Comparison of ENCODE assay signal across 1 cellular context in the genomic region with DNA sequence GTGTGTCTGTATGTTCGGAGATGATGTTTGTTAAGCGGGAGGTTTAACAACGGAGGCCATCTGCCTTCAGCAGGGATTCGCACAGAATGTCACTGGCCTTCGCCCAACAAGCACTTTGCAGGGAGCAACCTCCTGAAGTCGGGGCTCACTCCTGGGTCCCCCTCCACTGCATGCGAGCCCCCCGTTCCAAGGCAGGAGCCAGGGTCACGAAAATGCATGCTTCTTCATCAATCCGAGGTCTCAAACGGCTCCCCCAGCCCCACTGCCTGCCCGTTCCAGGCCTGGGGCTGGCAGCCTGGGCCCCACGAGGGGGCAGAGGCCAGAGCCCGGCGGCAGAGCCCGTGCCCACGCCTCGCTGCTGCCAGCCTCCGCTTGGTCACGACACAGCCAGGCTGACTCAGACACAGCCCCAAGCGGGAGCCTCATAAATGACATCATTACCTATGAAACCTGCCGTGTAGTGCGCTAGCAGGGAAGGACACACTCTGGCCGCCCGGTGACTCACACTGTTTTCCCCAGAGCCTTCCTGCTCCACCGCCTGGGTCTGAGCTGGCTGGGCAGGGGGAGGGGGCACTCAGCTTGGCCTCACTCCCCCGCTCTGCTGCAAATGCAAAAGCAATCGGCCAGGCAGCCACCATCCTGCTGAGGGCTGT.
A peak's percentile ranks its signal among the peaks of the same experiment; 100 is the strongest.
TF ChIP-seq lines count a peak whose summit lies in the region.

No MANE protein-coding gene starts in this region.

TF ChIP-seq in HepG2, 621 proteins besides CTCF, POLR2A, EP300 and RAD21 (continued from another document and continues in another):
- TF ChIP-seq, protein P1, sequence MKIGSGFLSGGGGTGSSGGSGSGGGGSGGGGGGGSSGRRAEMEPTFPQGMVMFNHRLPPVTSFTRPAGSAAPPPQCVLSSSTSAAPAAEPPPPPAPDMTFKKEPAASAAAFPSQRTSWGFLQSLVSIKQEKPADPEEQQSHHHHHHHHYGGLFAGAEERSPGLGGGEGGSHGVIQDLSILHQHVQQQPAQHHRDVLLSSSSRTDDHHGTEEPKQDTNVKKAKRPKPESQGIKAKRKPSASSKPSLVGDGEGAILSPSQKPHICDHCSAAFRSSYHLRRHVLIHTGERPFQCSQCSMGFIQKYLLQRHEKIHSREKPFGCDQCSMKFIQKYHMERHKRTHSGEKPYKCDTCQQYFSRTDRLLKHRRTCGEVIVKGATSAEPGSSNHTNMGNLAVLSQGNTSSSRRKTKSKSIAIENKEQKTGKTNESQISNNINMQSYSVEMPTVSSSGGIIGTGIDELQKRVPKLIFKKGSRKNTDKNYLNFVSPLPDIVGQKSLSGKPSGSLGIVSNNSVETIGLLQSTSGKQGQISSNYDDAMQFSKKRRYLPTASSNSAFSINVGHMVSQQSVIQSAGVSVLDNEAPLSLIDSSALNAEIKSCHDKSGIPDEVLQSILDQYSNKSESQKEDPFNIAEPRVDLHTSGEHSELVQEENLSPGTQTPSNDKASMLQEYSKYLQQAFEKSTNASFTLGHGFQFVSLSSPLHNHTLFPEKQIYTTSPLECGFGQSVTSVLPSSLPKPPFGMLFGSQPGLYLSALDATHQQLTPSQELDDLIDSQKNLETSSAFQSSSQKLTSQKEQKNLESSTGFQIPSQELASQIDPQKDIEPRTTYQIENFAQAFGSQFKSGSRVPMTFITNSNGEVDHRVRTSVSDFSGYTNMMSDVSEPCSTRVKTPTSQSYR (CRISPR knock-in tag; IDR thresholded peaks at IDR 0.05; ENCODE audit: borderline replicate concordance), result no peak
- no peak for TF ChIP-seq MIER2 (CRISPR knock-in tag; IDR thresholded peaks at IDR 0.05)
- TF ChIP-seq ETV5 (CRISPR knock-in tag; IDR thresholded peaks at IDR 0.05; ENCODE audit: borderline replicate concordance), result peak; percentile 12; the same call in 1 of the 2 replicates
- TF ChIP-seq, protein P2, sequence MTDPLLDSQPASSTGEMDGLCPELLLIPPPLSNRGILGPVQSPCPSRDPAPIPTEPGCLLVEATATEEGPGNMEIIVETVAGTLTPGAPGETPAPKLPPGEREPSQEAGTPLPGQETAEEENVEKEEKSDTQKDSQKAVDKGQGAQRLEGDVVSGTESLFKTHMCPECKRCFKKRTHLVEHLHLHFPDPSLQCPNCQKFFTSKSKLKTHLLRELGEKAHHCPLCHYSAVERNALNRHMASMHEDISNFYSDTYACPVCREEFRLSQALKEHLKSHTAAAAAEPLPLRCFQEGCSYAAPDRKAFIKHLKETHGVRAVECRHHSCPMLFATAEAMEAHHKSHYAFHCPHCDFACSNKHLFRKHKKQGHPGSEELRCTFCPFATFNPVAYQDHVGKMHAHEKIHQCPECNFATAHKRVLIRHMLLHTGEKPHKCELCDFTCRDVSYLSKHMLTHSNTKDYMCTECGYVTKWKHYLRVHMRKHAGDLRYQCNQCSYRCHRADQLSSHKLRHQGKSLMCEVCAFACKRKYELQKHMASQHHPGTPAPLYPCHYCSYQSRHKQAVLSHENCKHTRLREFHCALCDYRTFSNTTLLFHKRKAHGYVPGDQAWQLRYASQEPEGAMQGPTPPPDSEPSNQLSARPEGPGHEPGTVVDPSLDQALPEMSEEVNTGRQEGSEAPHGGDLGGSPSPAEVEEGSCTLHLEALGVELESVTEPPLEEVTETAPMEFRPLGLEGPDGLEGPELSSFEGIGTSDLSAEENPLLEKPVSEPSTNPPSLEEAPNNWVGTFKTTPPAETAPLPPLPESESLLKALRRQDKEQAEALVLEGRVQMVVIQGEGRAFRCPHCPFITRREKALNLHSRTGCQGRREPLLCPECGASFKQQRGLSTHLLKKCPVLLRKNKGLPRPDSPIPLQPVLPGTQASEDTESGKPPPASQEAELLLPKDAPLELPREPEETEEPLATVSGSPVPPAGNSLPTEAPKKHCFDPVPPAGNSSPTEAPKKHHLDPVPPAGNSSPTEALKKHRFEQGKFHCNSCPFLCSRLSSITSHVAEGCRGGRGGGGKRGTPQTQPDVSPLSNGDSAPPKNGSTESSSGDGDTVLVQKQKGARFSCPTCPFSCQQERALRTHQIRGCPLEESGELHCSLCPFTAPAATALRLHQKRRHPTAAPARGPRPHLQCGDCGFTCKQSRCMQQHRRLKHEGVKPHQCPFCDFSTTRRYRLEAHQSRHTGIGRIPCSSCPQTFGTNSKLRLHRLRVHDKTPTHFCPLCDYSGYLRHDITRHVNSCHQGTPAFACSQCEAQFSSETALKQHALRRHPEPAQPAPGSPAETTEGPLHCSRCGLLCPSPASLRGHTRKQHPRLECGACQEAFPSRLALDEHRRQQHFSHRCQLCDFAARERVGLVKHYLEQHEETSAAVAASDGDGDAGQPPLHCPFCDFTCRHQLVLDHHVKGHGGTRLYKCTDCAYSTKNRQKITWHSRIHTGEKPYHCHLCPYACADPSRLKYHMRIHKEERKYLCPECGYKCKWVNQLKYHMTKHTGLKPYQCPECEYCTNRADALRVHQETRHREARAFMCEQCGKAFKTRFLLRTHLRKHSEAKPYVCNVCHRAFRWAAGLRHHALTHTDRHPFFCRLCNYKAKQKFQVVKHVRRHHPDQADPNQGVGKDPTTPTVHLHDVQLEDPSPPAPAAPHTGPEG (CRISPR knock-in tag; IDR thresholded peaks at IDR 0.05), result no peak
- no peak for TF ChIP-seq ZNF33A (CRISPR knock-in tag; IDR thresholded peaks at IDR 0.05; ENCODE audit: borderline replicate concordance)
- TF ChIP-seq ZNF263 (CRISPR knock-in tag; IDR thresholded peaks at IDR 0.05), result no peak
- TF ChIP-seq ZNF720 (CRISPR knock-in tag; IDR thresholded peaks at IDR 0.05), result no peak
- TF ChIP-seq, protein P3, sequence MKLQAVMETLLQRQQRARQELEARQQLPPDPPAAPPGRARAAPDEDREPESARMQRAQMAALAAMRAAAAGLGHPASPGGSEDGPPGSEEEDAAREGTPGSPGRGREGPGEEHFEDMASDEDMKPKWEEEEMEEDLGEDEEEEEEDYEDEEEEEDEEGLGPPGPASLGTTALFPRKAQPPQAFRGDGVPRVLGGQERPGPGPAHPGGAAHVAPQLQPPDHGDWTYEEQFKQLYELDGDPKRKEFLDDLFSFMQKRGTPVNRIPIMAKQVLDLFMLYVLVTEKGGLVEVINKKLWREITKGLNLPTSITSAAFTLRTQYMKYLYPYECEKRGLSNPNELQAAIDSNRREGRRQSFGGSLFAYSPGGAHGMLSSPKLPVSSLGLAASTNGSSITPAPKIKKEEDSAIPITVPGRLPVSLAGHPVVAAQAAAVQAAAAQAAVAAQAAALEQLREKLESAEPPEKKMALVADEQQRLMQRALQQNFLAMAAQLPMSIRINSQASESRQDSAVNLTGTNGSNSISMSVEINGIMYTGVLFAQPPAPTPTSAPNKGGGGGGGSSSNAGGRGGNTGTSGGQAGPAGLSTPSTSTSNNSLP (IDR thresholded peaks at IDR 0.05; ENCODE audit: low read depth, low read length), result no peak
- no peak for TF ChIP-seq ZFAT (CRISPR knock-in tag; conservative IDR thresholded peaks at IDR 0.05)
- no peak for TF ChIP-seq JUNB (CRISPR knock-in tag; IDR thresholded peaks at IDR 0.05; ENCODE audit: borderline replicate concordance)
- TF ChIP-seq, protein P4, sequence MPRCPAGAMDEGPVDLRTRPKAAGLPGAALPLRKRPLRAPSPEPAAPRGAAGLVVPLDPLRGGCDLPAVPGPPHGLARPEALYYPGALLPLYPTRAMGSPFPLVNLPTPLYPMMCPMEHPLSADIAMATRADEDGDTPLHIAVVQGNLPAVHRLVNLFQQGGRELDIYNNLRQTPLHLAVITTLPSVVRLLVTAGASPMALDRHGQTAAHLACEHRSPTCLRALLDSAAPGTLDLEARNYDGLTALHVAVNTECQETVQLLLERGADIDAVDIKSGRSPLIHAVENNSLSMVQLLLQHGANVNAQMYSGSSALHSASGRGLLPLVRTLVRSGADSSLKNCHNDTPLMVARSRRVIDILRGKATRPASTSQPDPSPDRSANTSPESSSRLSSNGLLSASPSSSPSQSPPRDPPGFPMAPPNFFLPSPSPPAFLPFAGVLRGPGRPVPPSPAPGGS (CRISPR knock-in tag; IDR thresholded peaks at IDR 0.05), result no peak
- TF ChIP-seq, protein P5, sequence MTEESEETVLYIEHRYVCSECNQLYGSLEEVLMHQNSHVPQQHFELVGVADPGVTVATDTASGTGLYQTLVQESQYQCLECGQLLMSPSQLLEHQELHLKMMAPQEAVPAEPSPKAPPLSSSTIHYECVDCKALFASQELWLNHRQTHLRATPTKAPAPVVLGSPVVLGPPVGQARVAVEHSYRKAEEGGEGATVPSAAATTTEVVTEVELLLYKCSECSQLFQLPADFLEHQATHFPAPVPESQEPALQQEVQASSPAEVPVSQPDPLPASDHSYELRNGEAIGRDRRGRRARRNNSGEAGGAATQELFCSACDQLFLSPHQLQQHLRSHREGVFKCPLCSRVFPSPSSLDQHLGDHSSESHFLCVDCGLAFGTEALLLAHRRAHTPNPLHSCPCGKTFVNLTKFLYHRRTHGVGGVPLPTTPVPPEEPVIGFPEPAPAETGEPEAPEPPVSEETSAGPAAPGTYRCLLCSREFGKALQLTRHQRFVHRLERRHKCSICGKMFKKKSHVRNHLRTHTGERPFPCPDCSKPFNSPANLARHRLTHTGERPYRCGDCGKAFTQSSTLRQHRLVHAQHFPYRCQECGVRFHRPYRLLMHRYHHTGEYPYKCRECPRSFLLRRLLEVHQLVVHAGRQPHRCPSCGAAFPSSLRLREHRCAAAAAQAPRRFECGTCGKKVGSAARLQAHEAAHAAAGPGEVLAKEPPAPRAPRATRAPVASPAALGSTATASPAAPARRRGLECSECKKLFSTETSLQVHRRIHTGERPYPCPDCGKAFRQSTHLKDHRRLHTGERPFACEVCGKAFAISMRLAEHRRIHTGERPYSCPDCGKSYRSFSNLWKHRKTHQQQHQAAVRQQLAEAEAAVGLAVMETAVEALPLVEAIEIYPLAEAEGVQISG (CRISPR knock-in tag; IDR thresholded peaks at IDR 0.05), result no peak
- TF ChIP-seq POLR2AphosphoS2 (IDR thresholded peaks at IDR 0.05; ENCODE audit: low read depth, low read length), result no peak
- TF ChIP-seq TBX3 (IDR thresholded peaks at IDR 0.05; ENCODE audit: borderline replicate concordance), result no peak
- TF ChIP-seq, protein P6, sequence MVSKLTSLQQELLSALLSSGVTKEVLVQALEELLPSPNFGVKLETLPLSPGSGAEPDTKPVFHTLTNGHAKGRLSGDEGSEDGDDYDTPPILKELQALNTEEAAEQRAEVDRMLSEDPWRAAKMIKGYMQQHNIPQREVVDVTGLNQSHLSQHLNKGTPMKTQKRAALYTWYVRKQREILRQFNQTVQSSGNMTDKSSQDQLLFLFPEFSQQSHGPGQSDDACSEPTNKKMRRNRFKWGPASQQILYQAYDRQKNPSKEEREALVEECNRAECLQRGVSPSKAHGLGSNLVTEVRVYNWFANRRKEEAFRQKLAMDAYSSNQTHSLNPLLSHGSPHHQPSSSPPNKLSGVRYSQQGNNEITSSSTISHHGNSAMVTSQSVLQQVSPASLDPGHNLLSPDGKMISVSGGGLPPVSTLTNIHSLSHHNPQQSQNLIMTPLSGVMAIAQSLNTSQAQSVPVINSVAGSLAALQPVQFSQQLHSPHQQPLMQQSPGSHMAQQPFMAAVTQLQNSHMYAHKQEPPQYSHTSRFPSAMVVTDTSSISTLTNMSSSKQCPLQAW (CRISPR knock-in tag; IDR thresholded peaks at IDR 0.05), result peak; percentile 60
- TF ChIP-seq ATRX (CRISPR knock-in tag; IDR thresholded peaks at IDR 0.05; ENCODE audit: borderline replicate concordance), result no peak
- no peak for TF ChIP-seq KLF11 (CRISPR knock-in tag; IDR thresholded peaks at IDR 0.05)
- peak; percentile 17; the same call in 1 of the 2 replicates for TF ChIP-seq RXRB (CRISPR knock-in tag; IDR thresholded peaks at IDR 0.05; ENCODE audit: borderline replicate concordance)
- TF ChIP-seq, protein P7, sequence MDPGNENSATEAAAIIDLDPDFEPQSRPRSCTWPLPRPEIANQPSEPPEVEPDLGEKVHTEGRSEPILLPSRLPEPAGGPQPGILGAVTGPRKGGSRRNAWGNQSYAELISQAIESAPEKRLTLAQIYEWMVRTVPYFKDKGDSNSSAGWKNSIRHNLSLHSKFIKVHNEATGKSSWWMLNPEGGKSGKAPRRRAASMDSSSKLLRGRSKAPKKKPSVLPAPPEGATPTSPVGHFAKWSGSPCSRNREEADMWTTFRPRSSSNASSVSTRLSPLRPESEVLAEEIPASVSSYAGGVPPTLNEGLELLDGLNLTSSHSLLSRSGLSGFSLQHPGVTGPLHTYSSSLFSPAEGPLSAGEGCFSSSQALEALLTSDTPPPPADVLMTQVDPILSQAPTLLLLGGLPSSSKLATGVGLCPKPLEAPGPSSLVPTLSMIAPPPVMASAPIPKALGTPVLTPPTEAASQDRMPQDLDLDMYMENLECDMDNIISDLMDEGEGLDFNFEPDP (CRISPR knock-in tag; conservative IDR thresholded peaks at IDR 0.05), result no peak
- TF ChIP-seq, protein P8, sequence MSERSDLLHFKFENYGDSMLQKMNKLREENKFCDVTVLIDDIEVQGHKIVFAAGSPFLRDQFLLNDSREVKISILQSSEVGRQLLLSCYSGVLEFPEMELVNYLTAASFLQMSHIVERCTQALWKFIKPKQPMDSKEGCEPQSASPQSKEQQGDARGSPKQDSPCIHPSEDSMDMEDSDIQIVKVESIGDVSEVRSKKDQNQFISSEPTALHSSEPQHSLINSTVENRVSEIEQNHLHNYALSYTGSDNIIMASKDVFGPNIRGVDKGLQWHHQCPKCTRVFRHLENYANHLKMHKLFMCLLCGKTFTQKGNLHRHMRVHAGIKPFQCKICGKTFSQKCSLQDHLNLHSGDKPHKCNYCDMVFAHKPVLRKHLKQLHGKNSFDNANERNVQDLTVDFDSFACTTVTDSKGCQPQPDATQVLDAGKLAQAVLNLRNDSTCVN (CRISPR knock-in tag; IDR thresholded peaks at IDR 0.05; ENCODE audit: borderline replicate concordance), result no peak
- no peak for TF ChIP-seq MLLT10 (CRISPR knock-in tag; IDR thresholded peaks at IDR 0.05)
- no peak for TF ChIP-seq ZNF44 (CRISPR knock-in tag; IDR thresholded peaks at IDR 0.05)
- TF ChIP-seq, protein P9, sequence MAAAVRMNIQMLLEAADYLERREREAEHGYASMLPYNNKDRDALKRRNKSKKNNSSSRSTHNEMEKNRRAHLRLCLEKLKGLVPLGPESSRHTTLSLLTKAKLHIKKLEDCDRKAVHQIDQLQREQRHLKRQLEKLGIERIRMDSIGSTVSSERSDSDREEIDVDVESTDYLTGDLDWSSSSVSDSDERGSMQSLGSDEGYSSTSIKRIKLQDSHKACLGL (CRISPR knock-in tag; IDR thresholded peaks at IDR 0.05), result no peak
- TF ChIP-seq GATAD2A (CRISPR knock-in tag; IDR thresholded peaks at IDR 0.05), result 0 out of 2 replicates have a peak, but pooled peaks have one; percentile 20
- no peak for TF ChIP-seq MTA1 (CRISPR knock-in tag; IDR thresholded peaks at IDR 0.05; ENCODE audit: borderline replicate concordance)
- no peak for TF ChIP-seq ZBTB8A (CRISPR knock-in tag; IDR thresholded peaks at IDR 0.05; ENCODE audit: borderline replicate concordance, low read depth)
- TF ChIP-seq, protein P10, sequence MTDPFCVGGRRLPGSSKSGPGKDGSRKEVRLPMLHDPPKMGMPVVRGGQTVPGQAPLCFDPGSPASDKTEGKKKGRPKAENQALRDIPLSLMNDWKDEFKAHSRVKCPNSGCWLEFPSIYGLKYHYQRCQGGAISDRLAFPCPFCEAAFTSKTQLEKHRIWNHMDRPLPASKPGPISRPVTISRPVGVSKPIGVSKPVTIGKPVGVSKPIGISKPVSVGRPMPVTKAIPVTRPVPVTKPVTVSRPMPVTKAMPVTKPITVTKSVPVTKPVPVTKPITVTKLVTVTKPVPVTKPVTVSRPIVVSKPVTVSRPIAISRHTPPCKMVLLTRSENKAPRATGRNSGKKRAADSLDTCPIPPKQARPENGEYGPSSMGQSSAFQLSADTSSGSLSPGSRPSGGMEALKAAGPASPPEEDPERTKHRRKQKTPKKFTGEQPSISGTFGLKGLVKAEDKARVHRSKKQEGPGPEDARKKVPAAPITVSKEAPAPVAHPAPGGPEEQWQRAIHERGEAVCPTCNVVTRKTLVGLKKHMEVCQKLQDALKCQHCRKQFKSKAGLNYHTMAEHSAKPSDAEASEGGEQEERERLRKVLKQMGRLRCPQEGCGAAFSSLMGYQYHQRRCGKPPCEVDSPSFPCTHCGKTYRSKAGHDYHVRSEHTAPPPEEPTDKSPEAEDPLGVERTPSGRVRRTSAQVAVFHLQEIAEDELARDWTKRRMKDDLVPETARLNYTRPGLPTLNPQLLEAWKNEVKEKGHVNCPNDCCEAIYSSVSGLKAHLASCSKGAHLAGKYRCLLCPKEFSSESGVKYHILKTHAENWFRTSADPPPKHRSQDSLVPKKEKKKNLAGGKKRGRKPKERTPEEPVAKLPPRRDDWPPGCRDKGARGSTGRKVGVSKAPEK (CRISPR knock-in tag; IDR thresholded peaks at IDR 0.05; ENCODE audit: borderline replicate concordance), result no peak
- no peak for TF ChIP-seq NFYB (CRISPR knock-in tag; IDR thresholded peaks at IDR 0.05)
